ENCODE assay signal across 16 cellular contexts in genomic region chr7:125878235-125878928, GRCh38.
"Had no signal": no experiment of that assay in that cellular context is flagged by ENCODE, and none has a peak within 500 bp of the region (broad histone marks: within the 10 kb centered on the region; RNA-seq: fewer than 3 reads in every experiment).

No MANE protein-coding gene starts in this region.

- H3K4me3 Mint-ChIP-seq: natural killer cell treated with Interleukin-12 subunit alpha and Interleukin-12 subunit beta and Interleukin-15 and Interleukin-18, amount 100 ng/mL, for 72 hours; stimulated activated naive B cell treated with anti-CD40 and anti-IgM and Interleukin-4, amounts not matched to agents 10 μg/mL and 1 μg/mL and 100 μg/mL, for 72 hours had no signal

- H3K4me1 ChIP-seq: adrenal gland, heart right ventricle, psoas muscle, right lobe of liver had no signal

- H3K27me3 ChIP-seq: adrenal gland, heart right ventricle, right lobe of liver had no signal

- H3K9me3 ChIP-seq: adrenal gland, psoas muscle, right lobe of liver had no signal

- H3K4me3 ChIP-seq: adrenal gland, heart right ventricle, psoas muscle, right lobe of liver had no signal

- H3K4me1 Mint-ChIP-seq: stimulated activated naive B cell treated with anti-CD40 and anti-IgM and Interleukin-4, amounts not matched to agents 10 μg/mL and 1 μg/mL and 100 μg/mL, for 72 hours had no signal

- ATAC-seq: heart right ventricle; left lobe of liver; natural killer cell treated with Interleukin-12 subunit alpha and Interleukin-12 subunit beta and Interleukin-15 and Interleukin-18, amount 100 ng/mL, for 72 hours; psoas muscle; right lobe of liver; stimulated activated naive B cell treated with anti-CD40 and anti-IgM and Interleukin-4, amounts not matched to agents 10 μg/mL and 1 μg/mL and 100 μg/mL, for 72 hours had no signal

- H3K27me3 Mint-ChIP-seq: natural killer cell treated with Interleukin-12 subunit alpha and Interleukin-12 subunit beta and Interleukin-15 and Interleukin-18, amount 100 ng/mL, for 72 hours; stimulated activated naive B cell treated with anti-CD40 and anti-IgM and Interleukin-4, amounts not matched to agents 10 μg/mL and 1 μg/mL and 100 μg/mL, for 72 hours had no signal

- H3K36me3 ChIP-seq: adrenal gland, heart right ventricle, right lobe of liver had no signal

- H3K27ac Mint-ChIP-seq: activated T-helper 2 cell treated with anti-CD3 and anti-CD28 coated beads, Interferon-gamma antibody, Interleukin-2, Interleukin-4, amounts not matched to agents 10 μg/mL and 5 μg/mL and 100 μg/mL, durations not matched to agents 14 hours and 24 hours and 36 hours; natural killer cell treated with Interleukin-12 subunit alpha and Interleukin-12 subunit beta and Interleukin-15 and Interleukin-18, amount 100 ng/mL, for 72 hours; stimulated activated naive B cell treated with anti-CD40 and anti-IgM and Interleukin-4, amounts not matched to agents 10 μg/mL and 1 μg/mL and 100 μg/mL, for 72 hours had no signal

- H3K36me3 Mint-ChIP-seq: natural killer cell treated with Interleukin-12 subunit alpha and Interleukin-12 subunit beta and Interleukin-15 and Interleukin-18, amount 100 ng/mL, for 72 hours; stimulated activated naive B cell treated with anti-CD40 and anti-IgM and Interleukin-4, amounts not matched to agents 10 μg/mL and 1 μg/mL and 100 μg/mL, for 72 hours had no signal

- DNase-seq: activated naive CD4-positive, alpha-beta T cell treated with anti-CD3 and anti-CD28 coated beads, Interleukin-2, amount 50 U/mL, for 16 hours; adrenal gland; caudate nucleus; cortex of kidney; effector CD8-positive, alpha-beta T cell; heart right ventricle; occipital lobe; psoas muscle; right lobe of liver; stimulated activated CD4-positive, alpha-beta T cell treated with anti-CD3 and anti-CD28 coated beads, Interleukin-2, amount 100 ng/mL, for 24 hours; stimulated activated naive B cell treated with anti-CD40 and anti-IgM and Interleukin-4, amounts not matched to agents 10 μg/mL and 1 μg/mL and 100 μg/mL, for 72 hours; substantia nigra; trophoblast cell had no signal

- H3K9me3 Mint-ChIP-seq: stimulated activated naive B cell treated with anti-CD40 and anti-IgM and Interleukin-4, amounts not matched to agents 10 μg/mL and 1 μg/mL and 100 μg/mL, for 72 hours had no signal

- H3K27ac ChIP-seq: adrenal gland, heart right ventricle, psoas muscle, right lobe of liver had no signal
